In the genomic region with DNA sequence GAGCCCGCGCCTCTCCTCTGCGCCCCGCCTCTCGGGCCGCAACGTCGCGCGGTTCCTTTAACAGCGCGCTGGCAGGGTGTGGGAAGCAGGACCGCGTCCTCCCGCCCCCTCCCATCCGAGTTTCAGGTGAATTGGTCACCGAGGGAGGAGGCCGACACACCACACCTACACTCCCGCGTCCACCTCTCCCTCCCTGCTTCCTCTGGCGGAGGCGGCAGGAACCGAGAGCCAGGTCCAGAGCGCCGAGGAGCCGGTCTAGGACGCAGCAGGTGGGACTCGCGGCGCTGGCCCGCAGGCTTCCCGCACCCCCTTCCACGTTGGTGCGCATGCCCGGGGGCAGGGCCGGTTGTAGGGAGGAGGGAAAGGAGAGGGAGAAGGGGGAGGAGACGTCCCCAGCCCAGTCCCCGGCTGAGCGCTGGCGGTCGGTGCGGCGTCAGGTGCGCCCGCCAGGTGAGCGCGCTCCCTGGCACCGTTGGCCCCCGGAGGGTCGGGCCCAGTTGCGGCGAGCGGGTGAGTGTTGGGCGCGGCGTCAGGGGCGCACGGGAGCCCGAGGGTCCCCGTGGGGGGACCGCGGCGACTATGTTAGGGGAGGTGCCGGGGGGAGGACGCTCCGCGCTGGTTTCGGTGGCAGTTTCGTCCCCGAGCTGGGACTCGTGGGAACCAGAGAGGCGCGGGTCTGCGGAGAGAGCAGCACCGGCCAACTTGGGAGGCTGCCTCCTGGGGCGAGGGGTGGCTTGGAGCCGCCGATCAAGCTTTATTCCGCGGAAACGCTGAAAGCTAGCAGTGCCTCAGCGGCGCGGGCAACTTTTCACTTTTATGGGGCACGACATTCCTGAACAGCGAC, we compare ENCODE assay signal across 8 cellular contexts. TPM values are rescaled to one million over a fixed set of nuclear protein-coding genes. Genes with fewer than 3 reads are reported as not detected.
DNase-seq lines count a peak whose midpoint lies in the region; ATAC-seq, FAIRE-seq and TF ChIP-seq lines count a peak whose summit lies in the region.

A gene with protein sequence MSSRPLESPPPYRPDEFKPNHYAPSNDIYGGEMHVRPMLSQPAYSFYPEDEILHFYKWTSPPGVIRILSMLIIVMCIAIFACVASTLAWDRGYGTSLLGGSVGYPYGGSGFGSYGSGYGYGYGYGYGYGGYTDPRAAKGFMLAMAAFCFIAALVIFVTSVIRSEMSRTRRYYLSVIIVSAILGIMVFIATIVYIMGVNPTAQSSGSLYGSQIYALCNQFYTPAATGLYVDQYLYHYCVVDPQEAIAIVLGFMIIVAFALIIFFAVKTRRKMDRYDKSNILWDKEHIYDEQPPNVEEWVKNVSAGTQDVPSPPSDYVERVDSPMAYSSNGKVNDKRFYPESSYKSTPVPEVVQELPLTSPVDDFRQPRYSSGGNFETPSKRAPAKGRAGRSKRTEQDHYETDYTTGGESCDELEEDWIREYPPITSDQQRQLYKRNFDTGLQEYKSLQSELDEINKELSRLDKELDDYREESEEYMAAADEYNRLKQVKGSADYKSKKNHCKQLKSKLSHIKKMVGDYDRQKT (plus strand): TSS at position 400 of the 844 bp plus-strand sequence. CDS start 11,455 bp downstream, outside the sequence.

- no peaks in the 10 kb centered on the region for H3K9me3 Mint-ChIP-seq in activated T-helper 1 cell treated with anti-CD3 and anti-CD28 coated beads, Interleukin-12 subunit alpha, Interleukin-12 subunit beta, Interleukin-2, Interleukin-4 antibody, amounts not matched to agents 30 ng/mL and 10 ng/mL and 1 ng/mL, durations not matched to agents 14 hours and 24 hours and 36 hours

- no peaks in the 10 kb centered on the region for H3K27me3 ChIP-seq in pancreas

- H3K36me3 Mint-ChIP-seq in activated T-helper 1 cell treated with anti-CD3 and anti-CD28 coated beads, Interleukin-12 subunit alpha, Interleukin-12 subunit beta, Interleukin-2, Interleukin-4 antibody, amounts not matched to agents 30 ng/mL and 10 ng/mL and 1 ng/mL, durations not matched to agents 14 hours and 24 hours and 36 hours (ENCODE audit: low read depth) = no peaks in the 10 kb centered on the region

- peak; percentile 34 to 63 for DNase-seq in NCI-H524 (lab: John Stamatoyannopoulos, UW)
- no peak for DNase-seq in NCI-H524 treated with DMSO at 0.1 percent for 48 hours (lab: John Stamatoyannopoulos, UW)
- peak; percentile 64 for DNase-seq in NCI-H2171 treated with DMSO at 0.1 percent for 48 hours (lab: John Stamatoyannopoulos, UW)
- no peak for DNase-seq in activated T-helper 1 cell treated with anti-CD3 and anti-CD28 coated beads, Interleukin-12 subunit alpha, Interleukin-12 subunit beta, Interleukin-2, Interleukin-4 antibody, amounts not matched to agents 30 ng/mL and 10 ng/mL and 1 ng/mL, durations not matched to agents 14 hours and 24 hours and 36 hours (ENCODE audit: low spot score)
- DNase-seq in Right ventricle myocardium superior = peak; percentile 43
- peak; percentile 89 to 97 (median 92) for DNase-seq in pancreas

- peaks cover 19 to 40% (median 27%) of the 10 kb centered on the region in 3 donors for H3K4me1 ChIP-seq in pancreas

- no peak for TF ChIP-seq CTCF in pancreas (IDR thresholded peaks at IDR 0.05)

- peaks cover 64% of the 10 kb centered on the region for H3K27me3 Mint-ChIP-seq in activated T-helper 1 cell treated with anti-CD3 and anti-CD28 coated beads, Interleukin-12 subunit alpha, Interleukin-12 subunit beta, Interleukin-2, Interleukin-4 antibody, amounts not matched to agents 30 ng/mL and 10 ng/mL and 1 ng/mL, durations not matched to agents 14 hours and 24 hours and 36 hours (ENCODE audit: insufficient read depth)

- no peak within 1 kb of the TSS for H3K27ac Mint-ChIP-seq in activated T-helper 1 cell treated with anti-CD3 and anti-CD28 coated beads, Interleukin-12 subunit alpha, Interleukin-12 subunit beta, Interleukin-2, Interleukin-4 antibody, amounts not matched to agents 30 ng/mL and 10 ng/mL and 1 ng/mL, durations not matched to agents 14 hours and 24 hours and 36 hours

- H3K4me3 Mint-ChIP-seq in activated T-helper 1 cell treated with anti-CD3 and anti-CD28 coated beads, Interleukin-12 subunit alpha, Interleukin-12 subunit beta, Interleukin-2, Interleukin-4 antibody, amounts not matched to agents 30 ng/mL and 10 ng/mL and 1 ng/mL, durations not matched to agents 14 hours and 24 hours and 36 hours = peak within 1 kb of the TSS; percentile 73

- WGBS in pancreas, 2 donors = 0 to 1% methylated on average over 63 to 86 of the region's 86 CpGs

- no peak for FAIRE-seq in pancreas (lab: Jason Lieb, UNC)

- H3K36me3 ChIP-seq in pancreas = no peaks in the 10 kb centered on the region

- peak within 1 kb of the TSS; percentile 52 to 85 (median 66) for H3K4me3 ChIP-seq in pancreas

- peak within 1 kb of the TSS; percentile 84 to 100 (median 99) for H3K27ac ChIP-seq in pancreas

- intact Hi-C loops in activated T-helper 1 cell treated with anti-CD3 and anti-CD28 coated beads, Interleukin-12 subunit alpha, Interleukin-12 subunit beta, Interleukin-2, Interleukin-4 antibody, amounts not matched to agents 30 ng/mL and 10 ng/mL and 1 ng/mL, durations not matched to agents 14 hours and 24 hours and 36 hours (cut with micrococcal nuclease) = no loop called here
- intact Hi-C loops in Right ventricle myocardium superior (cut with DNase I) = no loop called here
- intact Hi-C loops in pancreas (cut with DNase I) = no loop called here

- H3K4me1 Mint-ChIP-seq in activated T-helper 1 cell treated with anti-CD3 and anti-CD28 coated beads, Interleukin-12 subunit alpha, Interleukin-12 subunit beta, Interleukin-2, Interleukin-4 antibody, amounts not matched to agents 30 ng/mL and 10 ng/mL and 1 ng/mL, durations not matched to agents 14 hours and 24 hours and 36 hours (ENCODE audit: low read depth) = no peaks in the 10 kb centered on the region

- no peaks in the 10 kb centered on the region for H3K9me3 ChIP-seq in pancreas

- peak; percentile 47 for ATAC-seq in HG02678 (IDR thresholded peaks at IDR 0.05; ENCODE audit: unreplicated experiment)
- peak; percentile 78 for ATAC-seq in Right ventricle myocardium superior (ENCODE audit: poor library complexity)
- ATAC-seq in pancreas = peak; percentile 82 to 91 (median 90)
- ATAC-seq in HG02840 (IDR thresholded peaks at IDR 0.05; ENCODE audit: low FRiP score, unreplicated experiment) = no peak

RNA-seq across cellular contexts. Expression of the gene that starts here (rescaled TPM):
- 0.10 and 0.12 TPM in 2 replicates for total RNA-seq in activated T-helper 1 cell treated with anti-CD3 and anti-CD28 coated beads, Interleukin-12 subunit alpha, Interleukin-12 subunit beta, Interleukin-2, Interleukin-4 antibody, amounts not matched to agents 30 ng/mL and 10 ng/mL and 1 ng/mL, durations not matched to agents 14 hours and 24 hours and 36 hours
- total RNA-seq in Right ventricle myocardium superior (2.0 TPM), pancreas (100 to 1,000 TPM in 1 of 6 donors, 10 to 100 TPM in 5; 38.5 to 107 (median 44.7) TPM)
- polyA plus RNA-seq in pancreas = 10 to 100 TPM; 10.9 to 12.9 TPM

Comparison
In these comparisons a context has a peak if more than half of its experiments do, and no peak if none do; other contexts are left out.
1. RNA of the gene that starts here (total RNA-seq): 38.5 to 107 TPM in pancreas; 2.0 TPM in Right ventricle myocardium superior (single experiment) and 0.10 to 0.12 TPM in activated T-helper 1 cell treated with anti-CD3 and anti-CD28 coated beads, Interleukin-12 subunit alpha, Interleukin-12 subunit beta, Interleukin-2, Interleukin-4 antibody, amounts not matched to agents 30 ng/mL and 10 ng/mL and 1 ng/mL, durations not matched to agents 14 hours and 24 hours and 36 hours; every median in the first group is over 10 times any median in the second.
2. DNase-seq: peak in NCI-H524 (2 of 2), NCI-H2171 treated with DMSO at 0.1 percent for 48 hours (single experiment), Right ventricle myocardium superior (single experiment) and pancreas (6 of 6); none in NCI-H524 treated with DMSO at 0.1 percent for 48 hours (single experiment) and activated T-helper 1 cell treated with anti-CD3 and anti-CD28 coated beads, Interleukin-12 subunit alpha, Interleukin-12 subunit beta, Interleukin-2, Interleukin-4 antibody, amounts not matched to agents 30 ng/mL and 10 ng/mL and 1 ng/mL, durations not matched to agents 14 hours and 24 hours and 36 hours (single experiment).